In genomic region chr1:150926094-150926741, GRCh38 we compare ENCODE assay signal across 8 cellular contexts.
A peak's percentile ranks its signal among the peaks of the same experiment; 100 is the strongest.
DNase-seq lines count a peak whose midpoint lies in the region; ATAC-seq and TF ChIP-seq lines count a peak whose summit lies in the region.

Gene SETDB1 (plus strand): TSS chr1:150926363. CDS start chr1:150927715, 1,352 bp downstream.

- no peaks in the 10 kb centered on the region for H3K9me3 Mint-ChIP-seq in central memory CD8-positive, alpha-beta T cell

- no peaks in the 10 kb centered on the region for H3K27me3 Mint-ChIP-seq in central memory CD8-positive, alpha-beta T cell

- peak; percentile 78 for DNase-seq in AG09309 (ENCODE audit: low read depth)
- peak; percentile 96 to 99 for DNase-seq in NCI-H446 (lab: John Stamatoyannopoulos, UW)
- DNase-seq in activated CD4-positive, CD25-positive, alpha-beta regulatory T cell treated with anti-CD3 and anti-CD28 coated beads, Interleukin-2, amount 50 U/mL, for 16 hours (ENCODE audit: low read depth, low spot score) = peak; percentile 83
- peak; percentile 80 to 91 for DNase-seq in central memory CD8-positive, alpha-beta T cell (ENCODE audit: low spot score in 2 of 2)
- DNase-seq in iris pigment epithelial cell (ENCODE audit: low read depth) = peak; percentile 93
- peak; percentile 89 to 93 for DNase-seq in stimulated activated CD4-positive, alpha-beta T cell treated with anti-CD3 and anti-CD28 coated beads, Interleukin-12 subunit alpha, Interleukin-12 subunit beta, amount 100 ng/mL, for 24 hours (ENCODE audit: low read depth in 2 of 2)

- ATAC-seq in GM19025 (IDR thresholded peaks at IDR 0.05; ENCODE audit: low read depth, unreplicated experiment) = peak; percentile 82
- ATAC-seq in HG03342 (IDR thresholded peaks at IDR 0.05; ENCODE audit: unreplicated experiment) = peak; percentile 82
- peak; percentile 96 for ATAC-seq in central memory CD8-positive, alpha-beta T cell (replicated peaks; ENCODE audit: extremely low read depth, poor library complexity, severe bottlenecking)

- no peak for TF ChIP-seq CTCF in AG09309 (IDR thresholded peaks at IDR 0.05; ENCODE audit: control insufficient read depth, insufficient read depth, low read depth, low read length, missing control alignments)

- peak within 1 kb of the TSS; percentile 90 for H3K27ac Mint-ChIP-seq in central memory CD8-positive, alpha-beta T cell (ENCODE audit: low read depth)

- peak within 1 kb of the TSS; percentile 93 for H3K4me3 ChIP-seq in AG09309 (ENCODE audit: control insufficient read depth, low read depth, low read length)

- peak within 1 kb of the TSS; percentile 91 for H3K4me3 Mint-ChIP-seq in central memory CD8-positive, alpha-beta T cell

- H3K36me3 Mint-ChIP-seq in central memory CD8-positive, alpha-beta T cell (ENCODE audit: insufficient read depth) = peaks cover 31% of the 10 kb centered on the region

- peaks cover 28% of the 10 kb centered on the region for H3K4me1 Mint-ChIP-seq in central memory CD8-positive, alpha-beta T cell

Comparison
In these comparisons a context has a peak if more than half of its experiments do, and no peak if none do; other contexts are left out.
1. Peak in every context shown above with its lines: DNase-seq, ATAC-seq and H3K4me3 ChIP-seq.